ENCODE assay signal across 9 cellular contexts in the genomic region with DNA sequence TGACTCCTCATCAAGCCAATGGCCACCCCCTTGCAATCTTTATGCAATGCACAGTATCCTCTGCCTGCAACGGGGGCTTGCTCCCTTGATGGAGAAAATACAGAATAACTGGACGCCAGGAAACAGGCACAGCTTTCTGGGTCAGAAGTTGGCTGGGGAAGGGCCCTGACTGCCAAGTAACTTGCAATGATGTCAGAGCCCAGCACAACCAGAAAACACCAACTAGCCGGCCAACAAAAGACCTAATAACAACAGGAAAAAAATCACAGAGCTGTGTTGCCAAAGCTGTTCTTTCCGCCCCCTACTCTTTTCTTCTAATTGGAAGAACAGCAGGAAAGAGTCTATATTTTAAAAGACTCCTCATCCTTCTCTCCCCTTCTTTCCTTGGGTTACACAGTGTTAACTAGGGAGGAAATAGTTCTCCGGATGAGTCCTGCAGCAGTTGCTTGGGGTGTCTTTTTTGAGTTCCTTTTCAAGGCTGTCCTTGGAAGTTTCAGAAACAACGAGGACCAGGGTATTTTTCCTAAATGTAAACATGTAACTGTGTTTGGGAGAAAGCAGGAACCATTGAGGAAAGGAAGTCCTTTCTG. TPM values are rescaled to one million over a fixed set of nuclear protein-coding genes. Genes with fewer than 3 reads are reported as not detected.
DNase-seq lines count a peak whose midpoint lies in the region; ATAC-seq, FAIRE-seq and TF ChIP-seq lines count a peak whose summit lies in the region.
"Had no signal": no experiment of that assay in that cellular context is flagged by ENCODE, and none has a peak within 500 bp of the region (broad histone marks: within the 10 kb centered on the region; RNA-seq: fewer than 3 reads in every experiment).

No MANE protein-coding gene starts in this region.

- H3K79me1 ChIP-seq in H1 (ENCODE audit: low read depth, low read length): no peaks in the 10 kb centered on the region

- no peaks in the 10 kb centered on the region for H3K79me2 ChIP-seq in H1 (ENCODE audit: control insufficient read depth in 1 of 2, insufficient read depth in 2 of 2, low read length in 2 of 2)

- H3K4me2 ChIP-seq in H1 (ENCODE audit: insufficient read depth in 1 of 2, low read depth in 2 of 2, low read length in 2 of 2): peak overlapping the region; percentile 94 to 96; a peak in 2 of 4 replicates

- H3K9me3 ChIP-seq in H1 (ENCODE audit: insufficient read depth in 2 of 2, low read depth in 1 of 2, low read length in 1 of 2) (no peaks in the 10 kb centered on the region), subcutaneous abdominal adipose tissue (ENCODE audit: control insufficient read depth in 5 of 5, low read length in 5 of 5) (no peaks in the 10 kb centered on the region)

- no peak overlapping the region for H4K8ac ChIP-seq in H1 (ENCODE audit: extremely low read depth, insufficient read depth, low read length)

- H3K4me1 ChIP-seq in H1 (replicated peaks in 1 of 4; ENCODE audit: control insufficient read depth in 3 of 4, insufficient read depth in 4 of 4, low read length in 3 of 4) (peaks cover 1 to 7% (median 4%) of the 10 kb centered on the region in 4 experiments; a peak in 3 of 7 replicates), subcutaneous abdominal adipose tissue (ENCODE audit: control insufficient read depth in 5 of 5, insufficient read depth in 5 of 5, low read length in 5 of 5) (peaks cover 3 to 47% (median 35%) of the 10 kb centered on the region in 5 donors)

- no peak for TF ChIP-seq RAD21 in H1 (IDR thresholded peaks at IDR 0.05 in 1 of 2, conservative IDR thresholded peaks at IDR 0.05 in 1 of 2; ENCODE audit: low read depth in 2 of 2, low read length in 2 of 2)

- H2BK5ac ChIP-seq in H1 (ENCODE audit: low read depth, low read length): no peak overlapping the region

- DNase-seq in NCI-H446 treated with DMSO at 0.1 percent for 48 hours (lab: John Stamatoyannopoulos, UW) (peak; percentile 72), H1 (ENCODE audit: low read depth in 1 of 2, low spot score in 2 of 2) (no peak), lung microvascular endothelial cell (ENCODE audit: low read depth in 2 of 2) (peak; percentile 39 to 45), NAMALWA (ENCODE audit: low spot score) (no peak)
- DNase-seq in activated naive CD4-positive, alpha-beta T cell treated with Interleukin-2 at 50 U/mL for 16 hours: no peak
- no peak for DNase-seq in activated CD4-positive, CD25-positive, alpha-beta regulatory T cell (lab: John Stamatoyannopoulos, UW)

- ATAC-seq in HG03108 (IDR thresholded peaks at IDR 0.05; ENCODE audit: unreplicated experiment): no peak

- no peak overlapping the region for H2BK15ac ChIP-seq in H1 (ENCODE audit: low read length)

- H2BK120ac ChIP-seq in H1 (replicated peaks; ENCODE audit: low read depth, low read length): no peak overlapping the region

- H3K4ac ChIP-seq in H1 (replicated peaks; ENCODE audit: insufficient read length, low read depth, low read length): no peak overlapping the region

- CTCF ChIA-PET in H1 (lab: Charles Lee; ENCODE audit: partially characterized antibody): interaction anchor here (1.1 to 3.7 kb wide), 3 partner anchors 165 to 344 kb away, joined by 5 to 23 read pairs (median 5); no protein-coding TSS in a partner anchor

- no peak for TF ChIP-seq POLR2A in H1 (IDR thresholded peaks at IDR 0.05; ENCODE audit: control extremely low read depth in 1 of 2, low read depth in 2 of 2, low read length in 2 of 2)

- 0 out of 2 replicates have a peak overlapping the region, but pooled peaks have one; percentile 59 for H2AFZ ChIP-seq in H1 (ENCODE audit: low read length)

- H3K36me3 ChIP-seq in H1 (ENCODE audit: control insufficient read depth in 2 of 4, insufficient read depth in 4 of 4, low read length in 3 of 4): no peaks in the 10 kb centered on the region
- no peaks in the 10 kb centered on the region for H3K36me3 ChIP-seq in subcutaneous abdominal adipose tissue (ENCODE audit: control insufficient read depth in 5 of 5, insufficient read depth in 5 of 5, low read length in 5 of 5)

- no peaks in the 10 kb centered on the region for H4K20me1 ChIP-seq in H1 (replicated peaks in 1 of 2; ENCODE audit: control insufficient read depth in 1 of 2, insufficient read depth in 2 of 2, low read length in 2 of 2)

- FAIRE-seq in H1 (lab: Jason Lieb, UNC): peak; percentile 36
- FAIRE-seq: D721Med had no signal

- TF ChIP-seq EP300 in H1 (IDR thresholded peaks at IDR 0.05; ENCODE audit: borderline replicate concordance in 1 of 2, low read depth in 2 of 2, low read length in 2 of 2): no peak

- WGBS in H1 (ENCODE audit: extremely low coverage in 1 of 2, insufficient coverage in 1 of 2, insufficient read length in 1 of 2, insufficient replicate concordance in 2 of 2, low coverage in 1 of 2, low lambda C conversion rate in 2 of 2, missing lambda C conversion rate in 1 of 2), 2 experiments: 63% methylated on average over 6 of the region's 6 CpGs; no CpG with 5 or more reads in 1 of the 2 experiments

- POLR2A ChIA-PET in H1 (lab: Charles Lee; ENCODE audit: partially characterized antibody): no interaction called here

- H2BK12ac ChIP-seq in H1 (ENCODE audit: low read depth, low read length): no peak overlapping the region

- H3K56ac ChIP-seq in H1 (replicated peaks; ENCODE audit: insufficient read length, low read depth, low read length): no peak overlapping the region

- H4K5ac ChIP-seq in H1 (ENCODE audit: insufficient read length, low read depth, low read length): no peak overlapping the region

- no peak for TF ChIP-seq CTCF in H1 (IDR thresholded peaks at IDR 0.05; ENCODE audit: control extremely low read depth in 1 of 3, insufficient read depth in 1 of 3, low read depth in 1 of 3, low read length in 3 of 3)

- H3K27ac ChIP-seq in H1 (ENCODE audit: low read depth, low read length) (no peak overlapping the region), subcutaneous abdominal adipose tissue (ENCODE audit: low read depth, low read length) (peak overlapping the region; percentile 64)

- peaks cover 11% of the 10 kb centered on the region; the same call in 1 of the 2 replicates for H3K23me2 ChIP-seq in H1 (ENCODE audit: low read depth, low read length)

- H3K4me3 ChIP-seq in H1 (ENCODE audit: extremely low read depth in 1 of 4, insufficient read depth in 2 of 4, low read depth in 3 of 4, low read length in 4 of 4) (peak overlapping the region in 1 of 4 experiments; percentile 84; a peak in 2 of 8 replicates), subcutaneous abdominal adipose tissue (ENCODE audit: low read depth in 1 of 5, low read length in 5 of 5) (peak overlapping the region; percentile 30 to 83 (median 51))

- no peak overlapping the region for H3K9ac ChIP-seq in H1 (replicated peaks in 1 of 4; ENCODE audit: extremely low read depth in 1 of 4, low read depth in 3 of 4, low read length in 3 of 4)
- H3K9ac ChIP-seq in subcutaneous abdominal adipose tissue (ENCODE audit: low read length in 5 of 5): peak overlapping the region in 2 of 5 donors; percentile 14 to 64

- H3K18ac ChIP-seq in H1 (ENCODE audit: extremely low read depth, low read length): 0 out of 2 replicates have a peak overlapping the region, but pooled peaks have one; percentile 27

- H2AK5ac ChIP-seq in H1 (ENCODE audit: low read depth, low read length): no peak overlapping the region

- H3K14ac ChIP-seq in H1 (ENCODE audit: insufficient read length): no peak overlapping the region

- no peak overlapping the region for H4K91ac ChIP-seq in H1 (replicated peaks; ENCODE audit: insufficient read length, low read length)

- H3K23ac ChIP-seq in H1 (ENCODE audit: insufficient read length): no peak overlapping the region

- H3K27me3 ChIP-seq in H1 (replicated peaks in 1 of 4; ENCODE audit: control insufficient read depth in 3 of 4, extremely low read depth in 1 of 4, insufficient read depth in 3 of 4, low read length in 3 of 4): peaks cover 0 to 23% (median 17%) of the 10 kb centered on the region in 4 experiments; a peak in 6 of 7 replicates
- no peaks in the 10 kb centered on the region for H3K27me3 ChIP-seq in subcutaneous abdominal adipose tissue (ENCODE audit: control insufficient read depth in 5 of 5, insufficient read depth in 4 of 5, low read length in 5 of 5)

- H2BK20ac ChIP-seq in H1 (ENCODE audit: low read length): no peak overlapping the region

TF ChIP-seq in H1, 55 proteins besides CTCF, POLR2A, EP300 and RAD21:
- TF ChIP-seq BCL11A (IDR thresholded peaks at IDR 0.05; ENCODE audit: low read depth in 2 of 2, low read length in 2 of 2): no peak
- TF ChIP-seq HDAC2 (IDR thresholded peaks at IDR 0.05; ENCODE audit: borderline replicate concordance in 1 of 2, low read depth in 2 of 2, low read length in 2 of 2): no peak

RNA-seq across cellular contexts. Expression of a gene that starts 1.4 kb away (rescaled TPM):
- total RNA-seq in H1 (2021; fragmentation: NEBNext Ultra II Directional; extraction: Animal tissue kit (Norgen Biotek cat#: 25700)): 2.2 and 3.7 TPM in 2 replicates
- polyA plus RNA-seq in H1 (2011; rRNA removed): 2.5 and 3.8 TPM in 2 replicates
- polyA plus RNA-seq in H1 (2011; cell fraction: cytosol; rRNA removed): 4.4 TPM
- 4.8 TPM for polyA plus RNA-seq in H1 (2011; cell fraction: nucleus; rRNA removed)
- polyA plus RNA-seq in H1 (2012, experiment 1 of 2): 1.7 to 3.8 TPM (median 3.2 TPM) in 4 replicates
- polyA plus RNA-seq in H1 (2012, experiment 2 of 2): 0.22 TPM
- 1.0 TPM for polyA plus RNA-seq in H1 (2013, experiment 1 of 2)
- polyA plus RNA-seq in H1 (2013, experiment 2 of 2): 0.68 TPM
- 12.7 and 23.9 TPM in 2 replicates for polyA minus RNA-seq in H1 (2011; rRNA and poly(A)+ RNA removed)
- 6.4 TPM for polyA minus RNA-seq in H1 (2011; cell fraction: cytosol; rRNA and poly(A)+ RNA removed)
- polyA minus RNA-seq in H1 (2011; cell fraction: nucleus; rRNA and poly(A)+ RNA removed): 13.2 TPM
- 0.44 and 1.2 TPM in 2 replicates for total RNA-seq in lung microvascular endothelial cell

Comparison
In these comparisons a context has a peak if more than half of its experiments do, and no peak if none do; other contexts are left out.
1. DNase-seq: peak in NCI-H446 treated with DMSO at 0.1 percent for 48 hours (single experiment) and lung microvascular endothelial cell (2 of 2); none in H1 (0 of 2), NAMALWA (single experiment), activated naive CD4-positive, alpha-beta T cell treated with Interleukin-2 at 50 U/mL for 16 hours (single experiment) and activated CD4-positive, CD25-positive, alpha-beta regulatory T cell (0 of 4).